1 cellular context compared by ENCODE assay signal in the genomic region with DNA sequence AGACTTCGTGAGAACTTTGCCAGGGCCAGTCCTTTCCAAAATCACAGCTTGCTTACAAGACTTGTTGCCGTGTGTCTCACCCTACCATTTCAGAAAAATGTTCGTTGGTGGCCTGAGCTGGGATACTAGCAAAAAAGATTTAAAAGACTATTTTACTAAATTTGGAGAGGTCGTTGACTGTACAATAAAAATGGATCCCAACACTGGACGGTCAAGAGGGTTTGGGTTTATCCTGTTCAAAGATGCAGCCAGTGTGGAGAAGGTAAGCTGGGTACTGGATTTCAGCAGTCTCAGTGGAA.
TF ChIP-seq lines count a peak whose summit lies in the region.

No MANE protein-coding gene starts in this region.

TF ChIP-seq in HEK293, 187 proteins besides CTCF, POLR2A, EP300 and RAD21 (continued from another document):
- no peak for TF ChIP-seq ZNF423 (tag by site-specific recombination; IDR thresholded peaks at IDR 0.05)
- TF ChIP-seq BCL11A (tag by site-specific recombination; IDR thresholded peaks at IDR 0.05; ENCODE audit: low read depth): no peak
- no peak for TF ChIP-seq EGR2 (tag by site-specific recombination; IDR thresholded peaks at IDR 0.05; ENCODE audit: low read depth)
- peak; percentile 72; the same call in 1 of the 2 replicates for TF ChIP-seq SCRT2 (tag by site-specific recombination; IDR thresholded peaks at IDR 0.05)
- TF ChIP-seq, protein P1, sequence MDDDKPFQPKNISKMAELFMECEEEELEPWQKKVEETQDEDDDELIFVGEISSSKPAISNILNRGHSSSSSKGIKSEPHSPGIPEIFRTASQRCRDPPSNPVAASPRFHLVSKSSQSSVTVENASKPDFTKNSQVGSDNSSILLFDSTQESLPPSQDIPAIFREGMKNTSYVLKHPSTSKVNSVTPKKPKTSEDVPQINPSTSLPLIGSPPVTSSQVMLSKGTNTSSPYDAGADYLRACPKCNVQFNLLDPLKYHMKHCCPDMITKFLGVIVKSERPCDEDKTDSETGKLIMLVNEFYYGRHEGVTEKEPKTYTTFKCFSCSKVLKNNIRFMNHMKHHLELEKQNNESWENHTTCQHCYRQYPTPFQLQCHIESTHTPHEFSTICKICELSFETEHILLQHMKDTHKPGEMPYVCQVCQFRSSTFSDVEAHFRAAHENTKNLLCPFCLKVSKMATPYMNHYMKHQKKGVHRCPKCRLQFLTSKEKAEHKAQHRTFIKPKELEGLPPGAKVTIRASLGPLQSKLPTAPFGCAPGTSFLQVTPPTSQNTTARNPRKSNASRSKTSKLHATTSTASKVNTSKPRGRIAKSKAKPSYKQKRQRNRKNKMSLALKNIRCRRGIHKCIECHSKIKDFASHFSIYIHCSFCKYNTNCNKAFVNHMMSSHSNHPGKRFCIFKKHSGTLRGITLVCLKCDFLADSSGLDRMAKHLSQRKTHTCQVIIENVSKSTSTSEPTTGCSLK (tag by site-specific recombination; IDR thresholded peaks at IDR 0.05): no peak
- no peak for TF ChIP-seq ZNF366 (tag by site-specific recombination; conservative IDR thresholded peaks at IDR 0.05)
- TF ChIP-seq ZNF670 (tag by site-specific recombination; IDR thresholded peaks at IDR 0.05; ENCODE audit: low read depth): no peak
- TF ChIP-seq GLI2 (tag by site-specific recombination; IDR thresholded peaks at IDR 0.05; ENCODE audit: borderline replicate concordance, low read depth): no peak
- TF ChIP-seq ZNF140 (tag by site-specific recombination; IDR thresholded peaks at IDR 0.05): no peak
- TF ChIP-seq ZNF16 (tag by site-specific recombination; IDR thresholded peaks at IDR 0.05; ENCODE audit: low read depth): no peak
TF ChIP-seq in HEK293: peak in this region for 2.
